In the genomic region with DNA sequence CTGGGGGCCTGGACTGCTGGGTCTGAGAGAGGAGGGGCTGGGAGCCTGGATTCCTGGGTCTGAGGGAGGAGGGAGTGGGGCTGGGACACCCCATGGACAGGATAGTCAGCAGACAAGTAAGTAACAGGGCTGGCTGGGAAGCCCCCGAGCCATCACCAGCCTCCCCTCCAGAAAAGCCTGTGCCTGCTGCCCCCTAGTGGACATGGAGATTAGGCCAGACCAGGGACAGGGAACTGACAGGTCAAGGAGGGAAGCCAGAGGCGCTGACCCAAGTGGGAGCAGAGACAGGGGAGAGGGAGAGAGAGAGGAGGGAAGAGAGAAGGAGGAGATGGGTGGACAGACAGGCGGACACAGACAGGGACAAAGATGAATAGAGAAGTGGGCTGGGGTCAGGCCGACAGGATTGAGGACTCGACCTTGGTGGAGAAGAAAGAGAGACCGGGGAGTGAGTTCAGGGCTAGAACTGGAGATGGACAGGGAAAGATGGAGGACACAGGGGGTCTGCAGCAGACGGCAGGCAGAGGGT, we compare ENCODE assay signal across 1 cellular context.
TF ChIP-seq lines count a peak whose summit lies in the region.

No MANE protein-coding gene starts in this region.

TF ChIP-seq in GM12878, 131 proteins besides CTCF, POLR2A, EP300 and RAD21 (continued from another document and continues in another):
- TF ChIP-seq, protein P1, sequence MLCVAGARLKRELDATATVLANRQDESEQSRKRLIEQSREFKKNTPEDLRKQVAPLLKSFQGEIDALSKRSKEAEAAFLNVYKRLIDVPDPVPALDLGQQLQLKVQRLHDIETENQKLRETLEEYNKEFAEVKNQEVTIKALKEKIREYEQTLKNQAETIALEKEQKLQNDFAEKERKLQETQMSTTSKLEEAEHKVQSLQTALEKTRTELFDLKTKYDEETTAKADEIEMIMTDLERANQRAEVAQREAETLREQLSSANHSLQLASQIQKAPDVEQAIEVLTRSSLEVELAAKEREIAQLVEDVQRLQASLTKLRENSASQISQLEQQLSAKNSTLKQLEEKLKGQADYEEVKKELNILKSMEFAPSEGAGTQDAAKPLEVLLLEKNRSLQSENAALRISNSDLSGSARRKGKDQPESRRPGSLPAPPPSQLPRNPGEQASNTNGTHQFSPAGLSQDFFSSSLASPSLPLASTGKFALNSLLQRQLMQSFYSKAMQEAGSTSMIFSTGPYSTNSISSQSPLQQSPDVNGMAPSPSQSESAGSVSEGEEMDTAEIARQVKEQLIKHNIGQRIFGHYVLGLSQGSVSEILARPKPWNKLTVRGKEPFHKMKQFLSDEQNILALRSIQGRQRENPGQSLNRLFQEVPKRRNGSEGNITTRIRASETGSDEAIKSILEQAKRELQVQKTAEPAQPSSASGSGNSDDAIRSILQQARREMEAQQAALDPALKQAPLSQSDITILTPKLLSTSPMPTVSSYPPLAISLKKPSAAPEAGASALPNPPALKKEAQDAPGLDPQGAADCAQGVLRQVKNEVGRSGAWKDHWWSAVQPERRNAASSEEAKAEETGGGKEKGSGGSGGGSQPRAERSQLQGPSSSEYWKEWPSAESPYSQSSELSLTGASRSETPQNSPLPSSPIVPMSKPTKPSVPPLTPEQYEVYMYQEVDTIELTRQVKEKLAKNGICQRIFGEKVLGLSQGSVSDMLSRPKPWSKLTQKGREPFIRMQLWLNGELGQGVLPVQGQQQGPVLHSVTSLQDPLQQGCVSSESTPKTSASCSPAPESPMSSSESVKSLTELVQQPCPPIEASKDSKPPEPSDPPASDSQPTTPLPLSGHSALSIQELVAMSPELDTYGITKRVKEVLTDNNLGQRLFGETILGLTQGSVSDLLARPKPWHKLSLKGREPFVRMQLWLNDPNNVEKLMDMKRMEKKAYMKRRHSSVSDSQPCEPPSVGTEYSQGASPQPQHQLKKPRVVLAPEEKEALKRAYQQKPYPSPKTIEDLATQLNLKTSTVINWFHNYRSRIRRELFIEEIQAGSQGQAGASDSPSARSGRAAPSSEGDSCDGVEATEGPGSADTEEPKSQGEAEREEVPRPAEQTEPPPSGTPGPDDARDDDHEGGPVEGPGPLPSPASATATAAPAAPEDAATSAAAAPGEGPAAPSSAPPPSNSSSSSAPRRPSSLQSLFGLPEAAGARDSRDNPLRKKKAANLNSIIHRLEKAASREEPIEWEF (IDR thresholded peaks at IDR 0.05; ENCODE audit: insufficient replicate concordance, low read depth, low read length) = no peak
- TF ChIP-seq SIN3A (IDR thresholded peaks at IDR 0.05; ENCODE audit: low read depth, low read length) = no peak
- TF ChIP-seq KLF5 (IDR thresholded peaks at IDR 0.05; ENCODE audit: partially characterized antibody) = no peak
- peak; percentile 55; the same call in 1 of the 2 replicates for TF ChIP-seq SMARCA5 (IDR thresholded peaks at IDR 0.05)
- TF ChIP-seq, protein P2, sequence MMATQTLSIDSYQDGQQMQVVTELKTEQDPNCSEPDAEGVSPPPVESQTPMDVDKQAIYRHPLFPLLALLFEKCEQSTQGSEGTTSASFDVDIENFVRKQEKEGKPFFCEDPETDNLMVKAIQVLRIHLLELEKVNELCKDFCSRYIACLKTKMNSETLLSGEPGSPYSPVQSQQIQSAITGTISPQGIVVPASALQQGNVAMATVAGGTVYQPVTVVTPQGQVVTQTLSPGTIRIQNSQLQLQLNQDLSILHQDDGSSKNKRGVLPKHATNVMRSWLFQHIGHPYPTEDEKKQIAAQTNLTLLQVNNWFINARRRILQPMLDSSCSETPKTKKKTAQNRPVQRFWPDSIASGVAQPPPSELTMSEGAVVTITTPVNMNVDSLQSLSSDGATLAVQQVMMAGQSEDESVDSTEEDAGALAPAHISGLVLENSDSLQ (IDR thresholded peaks at IDR 0.05) = peak; percentile 57
- TF ChIP-seq CEBPB (IDR thresholded peaks at IDR 0.05; ENCODE audit: borderline replicate concordance in 1 of 2, low read depth in 2 of 2, low read length in 2 of 2) = no peak
- TF ChIP-seq GATAD2B (conservative IDR thresholded peaks at IDR 0.05; ENCODE audit: low read depth) = no peak
- no peak for TF ChIP-seq RELA (IDR thresholded peaks at IDR 0.05; ENCODE audit: borderline replicate concordance, partially characterized antibody)
- no peak for TF ChIP-seq HCFC1 (IDR thresholded peaks at IDR 0.05; ENCODE audit: low read length)
- no peak for TF ChIP-seq FOXM1 (IDR thresholded peaks at IDR 0.05; ENCODE audit: low read depth, low read length)
- TF ChIP-seq, protein P3, sequence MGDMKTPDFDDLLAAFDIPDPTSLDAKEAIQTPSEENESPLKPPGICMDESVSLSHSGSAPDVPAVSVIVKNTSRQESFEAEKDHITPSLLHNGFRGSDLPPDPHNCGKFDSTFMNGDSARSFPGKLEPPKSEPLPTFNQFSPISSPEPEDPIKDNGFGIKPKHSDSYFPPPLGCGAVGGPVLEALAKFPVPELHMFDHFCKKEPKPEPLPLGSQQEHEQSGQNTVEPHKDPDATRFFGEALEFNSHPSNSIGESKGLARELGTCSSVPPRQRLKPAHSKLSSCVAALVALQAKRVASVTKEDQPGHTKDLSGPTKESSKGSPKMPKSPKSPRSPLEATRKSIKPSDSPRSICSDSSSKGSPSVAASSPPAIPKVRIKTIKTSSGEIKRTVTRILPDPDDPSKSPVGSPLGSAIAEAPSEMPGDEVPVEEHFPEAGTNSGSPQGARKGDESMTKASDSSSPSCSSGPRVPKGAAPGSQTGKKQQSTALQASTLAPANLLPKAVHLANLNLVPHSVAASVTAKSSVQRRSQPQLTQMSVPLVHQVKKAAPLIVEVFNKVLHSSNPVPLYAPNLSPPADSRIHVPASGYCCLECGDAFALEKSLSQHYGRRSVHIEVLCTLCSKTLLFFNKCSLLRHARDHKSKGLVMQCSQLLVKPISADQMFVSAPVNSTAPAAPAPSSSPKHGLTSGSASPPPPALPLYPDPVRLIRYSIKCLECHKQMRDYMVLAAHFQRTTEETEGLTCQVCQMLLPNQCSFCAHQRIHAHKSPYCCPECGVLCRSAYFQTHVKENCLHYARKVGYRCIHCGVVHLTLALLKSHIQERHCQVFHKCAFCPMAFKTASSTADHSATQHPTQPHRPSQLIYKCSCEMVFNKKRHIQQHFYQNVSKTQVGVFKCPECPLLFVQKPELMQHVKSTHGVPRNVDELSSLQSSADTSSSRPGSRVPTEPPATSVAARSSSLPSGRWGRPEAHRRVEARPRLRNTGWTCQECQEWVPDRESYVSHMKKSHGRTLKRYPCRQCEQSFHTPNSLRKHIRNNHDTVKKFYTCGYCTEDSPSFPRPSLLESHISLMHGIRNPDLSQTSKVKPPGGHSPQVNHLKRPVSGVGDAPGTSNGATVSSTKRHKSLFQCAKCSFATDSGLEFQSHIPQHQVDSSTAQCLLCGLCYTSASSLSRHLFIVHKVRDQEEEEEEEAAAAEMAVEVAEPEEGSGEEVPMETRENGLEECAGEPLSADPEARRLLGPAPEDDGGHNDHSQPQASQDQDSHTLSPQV (IDR thresholded peaks at IDR 0.05) = no peak
- TF ChIP-seq MTA2 (IDR thresholded peaks at IDR 0.05; ENCODE audit: low read depth) = no peak
- TF ChIP-seq, protein P4, sequence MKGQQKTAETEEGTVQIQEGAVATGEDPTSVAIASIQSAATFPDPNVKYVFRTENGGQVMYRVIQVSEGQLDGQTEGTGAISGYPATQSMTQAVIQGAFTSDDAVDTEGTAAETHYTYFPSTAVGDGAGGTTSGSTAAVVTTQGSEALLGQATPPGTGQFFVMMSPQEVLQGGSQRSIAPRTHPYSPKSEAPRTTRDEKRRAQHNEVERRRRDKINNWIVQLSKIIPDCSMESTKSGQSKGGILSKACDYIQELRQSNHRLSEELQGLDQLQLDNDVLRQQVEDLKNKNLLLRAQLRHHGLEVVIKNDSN (IDR thresholded peaks at IDR 0.05; ENCODE audit: borderline replicate concordance, extremely low read length, insufficient read depth, low read depth, low read length) = no peak
- no peak for TF ChIP-seq TARDBP (IDR thresholded peaks at IDR 0.05; ENCODE audit: borderline replicate concordance)
- no peak for TF ChIP-seq CHD4 (IDR thresholded peaks at IDR 0.05)
- TF ChIP-seq, protein P5, sequence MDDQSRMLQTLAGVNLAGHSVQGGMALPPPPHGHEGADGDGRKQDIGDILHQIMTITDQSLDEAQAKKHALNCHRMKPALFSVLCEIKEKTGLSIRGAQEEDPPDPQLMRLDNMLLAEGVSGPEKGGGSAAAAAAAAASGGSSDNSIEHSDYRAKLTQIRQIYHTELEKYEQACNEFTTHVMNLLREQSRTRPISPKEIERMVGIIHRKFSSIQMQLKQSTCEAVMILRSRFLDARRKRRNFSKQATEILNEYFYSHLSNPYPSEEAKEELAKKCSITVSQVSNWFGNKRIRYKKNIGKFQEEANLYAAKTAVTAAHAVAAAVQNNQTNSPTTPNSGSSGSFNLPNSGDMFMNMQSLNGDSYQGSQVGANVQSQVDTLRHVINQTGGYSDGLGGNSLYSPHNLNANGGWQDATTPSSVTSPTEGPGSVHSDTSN (IDR thresholded peaks at IDR 0.05; ENCODE audit: insufficient replicate concordance, low read depth, low read length) = no peak
- TF ChIP-seq BACH1 (IDR thresholded peaks at IDR 0.05; ENCODE audit: borderline replicate concordance) = no peak
- TF ChIP-seq IKZF2 (IDR thresholded peaks at IDR 0.05) = no peak
- TF ChIP-seq, protein P6, sequence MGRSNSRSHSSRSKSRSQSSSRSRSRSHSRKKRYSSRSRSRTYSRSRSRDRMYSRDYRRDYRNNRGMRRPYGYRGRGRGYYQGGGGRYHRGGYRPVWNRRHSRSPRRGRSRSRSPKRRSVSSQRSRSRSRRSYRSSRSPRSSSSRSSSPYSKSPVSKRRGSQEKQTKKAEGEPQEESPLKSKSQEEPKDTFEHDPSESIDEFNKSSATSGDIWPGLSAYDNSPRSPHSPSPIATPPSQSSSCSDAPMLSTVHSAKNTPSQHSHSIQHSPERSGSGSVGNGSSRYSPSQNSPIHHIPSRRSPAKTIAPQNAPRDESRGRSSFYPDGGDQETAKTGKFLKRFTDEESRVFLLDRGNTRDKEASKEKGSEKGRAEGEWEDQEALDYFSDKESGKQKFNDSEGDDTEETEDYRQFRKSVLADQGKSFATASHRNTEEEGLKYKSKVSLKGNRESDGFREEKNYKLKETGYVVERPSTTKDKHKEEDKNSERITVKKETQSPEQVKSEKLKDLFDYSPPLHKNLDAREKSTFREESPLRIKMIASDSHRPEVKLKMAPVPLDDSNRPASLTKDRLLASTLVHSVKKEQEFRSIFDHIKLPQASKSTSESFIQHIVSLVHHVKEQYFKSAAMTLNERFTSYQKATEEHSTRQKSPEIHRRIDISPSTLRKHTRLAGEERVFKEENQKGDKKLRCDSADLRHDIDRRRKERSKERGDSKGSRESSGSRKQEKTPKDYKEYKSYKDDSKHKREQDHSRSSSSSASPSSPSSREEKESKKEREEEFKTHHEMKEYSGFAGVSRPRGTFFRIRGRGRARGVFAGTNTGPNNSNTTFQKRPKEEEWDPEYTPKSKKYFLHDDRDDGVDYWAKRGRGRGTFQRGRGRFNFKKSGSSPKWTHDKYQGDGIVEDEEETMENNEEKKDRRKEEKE (IDR thresholded peaks at IDR 0.05) = no peak
- TF ChIP-seq NR2C1 (IDR thresholded peaks at IDR 0.05) = no peak
- no peak for TF ChIP-seq POLR2AphosphoS5 (IDR thresholded peaks at IDR 0.05; ENCODE audit: low read length)
- TF ChIP-seq SIX5 (IDR thresholded peaks at IDR 0.05; ENCODE audit: low read depth, low read length, severe bottlenecking) = no peak
- TF ChIP-seq EED (IDR thresholded peaks at IDR 0.05; ENCODE audit: low read depth) = 0 out of 2 replicates have a peak, but pooled peaks have one; percentile 52
- no peak for TF ChIP-seq ATF7 (IDR thresholded peaks at IDR 0.05; ENCODE audit: low read depth)
- peak; percentile 51; the same call in 1 of the 2 replicates for TF ChIP-seq NBN (IDR thresholded peaks at IDR 0.05)
- no peak for TF ChIP-seq RBBP5 (conservative IDR thresholded peaks at IDR 0.05)
- TF ChIP-seq LARP7 (IDR thresholded peaks at IDR 0.05) = no peak
- no peak for TF ChIP-seq SPI1 (IDR thresholded peaks at IDR 0.05; ENCODE audit: borderline replicate concordance, insufficient read depth, low read depth, low read length)
- TF ChIP-seq, protein P7, sequence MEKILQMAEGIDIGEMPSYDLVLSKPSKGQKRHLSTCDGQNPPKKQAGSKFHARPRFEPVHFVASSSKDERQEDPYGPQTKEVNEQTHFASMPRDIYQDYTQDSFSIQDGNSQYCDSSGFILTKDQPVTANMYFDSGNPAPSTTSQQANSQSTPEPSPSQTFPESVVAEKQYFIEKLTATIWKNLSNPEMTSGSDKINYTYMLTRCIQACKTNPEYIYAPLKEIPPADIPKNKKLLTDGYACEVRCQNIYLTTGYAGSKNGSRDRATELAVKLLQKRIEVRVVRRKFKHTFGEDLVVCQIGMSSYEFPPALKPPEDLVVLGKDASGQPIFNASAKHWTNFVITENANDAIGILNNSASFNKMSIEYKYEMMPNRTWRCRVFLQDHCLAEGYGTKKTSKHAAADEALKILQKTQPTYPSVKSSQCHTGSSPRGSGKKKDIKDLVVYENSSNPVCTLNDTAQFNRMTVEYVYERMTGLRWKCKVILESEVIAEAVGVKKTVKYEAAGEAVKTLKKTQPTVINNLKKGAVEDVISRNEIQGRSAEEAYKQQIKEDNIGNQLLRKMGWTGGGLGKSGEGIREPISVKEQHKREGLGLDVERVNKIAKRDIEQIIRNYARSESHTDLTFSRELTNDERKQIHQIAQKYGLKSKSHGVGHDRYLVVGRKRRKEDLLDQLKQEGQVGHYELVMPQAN (conservative IDR thresholded peaks at IDR 0.05) = no peak
- TF ChIP-seq WRNIP1 (IDR thresholded peaks at IDR 0.05; ENCODE audit: borderline replicate concordance, low read depth, low read length) = no peak
- no peak for TF ChIP-seq MEF2A (IDR thresholded peaks at IDR 0.05; ENCODE audit: insufficient read depth, low read depth, low read length)
- peak; percentile 49 for TF ChIP-seq IKZF1 (conservative IDR thresholded peaks at IDR 0.05)
- TF ChIP-seq BRCA1 (IDR thresholded peaks at IDR 0.05; ENCODE audit: low read depth, low read length) = no peak
- TF ChIP-seq CBX3 (IDR thresholded peaks at IDR 0.05; ENCODE audit: borderline replicate concordance, low read depth) = no peak
- TF ChIP-seq ZNF384 (IDR thresholded peaks at IDR 0.05; ENCODE audit: borderline replicate concordance, low read depth, low read length) = no peak
- TF ChIP-seq MYB (IDR thresholded peaks at IDR 0.05; ENCODE audit: borderline replicate concordance, low read depth, low read length) = no peak
